1 cellular context compared by ENCODE assay signal in genomic region chr2:231000211-231000904, GRCh38.
TF ChIP-seq lines count a peak whose summit lies in the region.

No MANE protein-coding gene starts in this region.

TF ChIP-seq in HepG2, 621 proteins besides CTCF, POLR2A, EP300 and RAD21 (continued from another document and continues in another):
- TF ChIP-seq, protein P1, sequence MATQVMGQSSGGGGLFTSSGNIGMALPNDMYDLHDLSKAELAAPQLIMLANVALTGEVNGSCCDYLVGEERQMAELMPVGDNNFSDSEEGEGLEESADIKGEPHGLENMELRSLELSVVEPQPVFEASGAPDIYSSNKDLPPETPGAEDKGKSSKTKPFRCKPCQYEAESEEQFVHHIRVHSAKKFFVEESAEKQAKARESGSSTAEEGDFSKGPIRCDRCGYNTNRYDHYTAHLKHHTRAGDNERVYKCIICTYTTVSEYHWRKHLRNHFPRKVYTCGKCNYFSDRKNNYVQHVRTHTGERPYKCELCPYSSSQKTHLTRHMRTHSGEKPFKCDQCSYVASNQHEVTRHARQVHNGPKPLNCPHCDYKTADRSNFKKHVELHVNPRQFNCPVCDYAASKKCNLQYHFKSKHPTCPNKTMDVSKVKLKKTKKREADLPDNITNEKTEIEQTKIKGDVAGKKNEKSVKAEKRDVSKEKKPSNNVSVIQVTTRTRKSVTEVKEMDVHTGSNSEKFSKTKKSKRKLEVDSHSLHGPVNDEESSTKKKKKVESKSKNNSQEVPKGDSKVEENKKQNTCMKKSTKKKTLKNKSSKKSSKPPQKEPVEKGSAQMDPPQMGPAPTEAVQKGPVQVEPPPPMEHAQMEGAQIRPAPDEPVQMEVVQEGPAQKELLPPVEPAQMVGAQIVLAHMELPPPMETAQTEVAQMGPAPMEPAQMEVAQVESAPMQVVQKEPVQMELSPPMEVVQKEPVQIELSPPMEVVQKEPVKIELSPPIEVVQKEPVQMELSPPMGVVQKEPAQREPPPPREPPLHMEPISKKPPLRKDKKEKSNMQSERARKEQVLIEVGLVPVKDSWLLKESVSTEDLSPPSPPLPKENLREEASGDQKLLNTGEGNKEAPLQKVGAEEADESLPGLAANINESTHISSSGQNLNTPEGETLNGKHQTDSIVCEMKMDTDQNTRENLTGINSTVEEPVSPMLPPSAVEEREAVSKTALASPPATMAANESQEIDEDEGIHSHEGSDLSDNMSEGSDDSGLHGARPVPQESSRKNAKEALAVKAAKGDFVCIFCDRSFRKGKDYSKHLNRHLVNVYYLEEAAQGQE (IDR thresholded peaks at IDR 0.05; ENCODE audit: borderline replicate concordance in 1 of 2, low read depth in 1 of 2, low read length in 2 of 2): no peak
- no peak; the same call in 1 of the 2 replicates for TF ChIP-seq ATF7-NPFF (CRISPR knock-in tag; IDR thresholded peaks at IDR 0.05; ENCODE audit: low read depth)
- TF ChIP-seq ZNF670 (CRISPR knock-in tag; IDR thresholded peaks at IDR 0.05; ENCODE audit: borderline replicate concordance): 0 out of 2 replicates have a peak, but pooled peaks have one; percentile 28
- peak; percentile 33; the same call in 1 of the 2 replicates for TF ChIP-seq SP4 (CRISPR knock-in tag; IDR thresholded peaks at IDR 0.05)
- peak; percentile 73 for TF ChIP-seq TEAD3 (CRISPR knock-in tag; optimal IDR thresholded peaks at IDR 0.05; ENCODE audit: borderline replicate concordance)
- TF ChIP-seq, protein P2, sequence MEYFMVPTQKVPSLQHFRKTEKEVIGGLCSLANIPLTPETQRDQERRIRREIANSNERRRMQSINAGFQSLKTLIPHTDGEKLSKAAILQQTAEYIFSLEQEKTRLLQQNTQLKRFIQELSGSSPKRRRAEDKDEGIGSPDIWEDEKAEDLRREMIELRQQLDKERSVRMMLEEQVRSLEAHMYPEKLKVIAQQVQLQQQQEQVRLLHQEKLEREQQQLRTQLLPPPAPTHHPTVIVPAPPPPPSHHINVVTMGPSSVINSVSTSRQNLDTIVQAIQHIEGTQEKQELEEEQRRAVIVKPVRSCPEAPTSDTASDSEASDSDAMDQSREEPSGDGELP (IDR thresholded peaks at IDR 0.05; ENCODE audit: borderline replicate concordance, low read depth): no peak
- no peak for TF ChIP-seq POLR2G (IDR thresholded peaks at IDR 0.05; ENCODE audit: low read depth, low read length)
- TF ChIP-seq, protein P3, sequence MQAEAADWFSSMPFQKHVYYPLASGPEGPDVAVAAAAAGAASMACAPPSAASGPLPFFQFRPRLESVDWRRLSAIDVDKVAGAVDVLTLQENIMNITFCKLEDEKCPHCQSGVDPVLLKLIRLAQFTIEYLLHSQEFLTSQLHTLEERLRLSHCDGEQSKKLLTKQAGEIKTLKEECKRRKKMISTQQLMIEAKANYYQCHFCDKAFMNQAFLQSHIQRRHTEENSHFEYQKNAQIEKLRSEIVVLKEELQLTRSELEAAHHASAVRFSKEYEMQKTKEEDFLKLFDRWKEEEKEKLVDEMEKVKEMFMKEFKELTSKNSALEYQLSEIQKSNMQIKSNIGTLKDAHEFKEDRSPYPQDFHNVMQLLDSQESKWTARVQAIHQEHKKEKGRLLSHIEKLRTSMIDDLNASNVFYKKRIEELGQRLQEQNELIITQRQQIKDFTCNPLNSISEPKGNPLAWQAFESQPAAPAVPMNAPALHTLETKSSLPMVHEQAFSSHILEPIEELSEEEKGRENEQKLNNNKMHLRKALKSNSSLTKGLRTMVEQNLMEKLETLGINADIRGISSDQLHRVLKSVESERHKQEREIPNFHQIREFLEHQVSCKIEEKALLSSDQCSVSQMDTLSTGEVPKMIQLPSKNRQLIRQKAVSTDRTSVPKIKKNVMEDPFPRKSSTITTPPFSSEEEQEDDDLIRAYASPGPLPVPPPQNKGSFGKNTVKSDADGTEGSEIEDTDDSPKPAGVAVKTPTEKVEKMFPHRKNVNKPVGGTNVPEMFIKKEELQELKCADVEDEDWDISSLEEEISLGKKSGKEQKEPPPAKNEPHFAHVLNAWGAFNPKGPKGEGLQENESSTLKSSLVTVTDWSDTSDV (CRISPR knock-in tag; IDR thresholded peaks at IDR 0.05): no peak
- TF ChIP-seq XRCC5 (optimal IDR thresholded peaks at IDR 0.05; ENCODE audit: low read length): no peak
- no peak for TF ChIP-seq HNRNPUL1 (IDR thresholded peaks at IDR 0.05; ENCODE audit: low read depth, low read length)
- TF ChIP-seq ZNF878 (CRISPR knock-in tag; IDR thresholded peaks at IDR 0.05): no peak
- no peak for TF ChIP-seq KAT8 (CRISPR knock-in tag; IDR thresholded peaks at IDR 0.05)
- no peak for TF ChIP-seq ZBTB21 (CRISPR knock-in tag; IDR thresholded peaks at IDR 0.05)
- TF ChIP-seq NAIF1 (CRISPR knock-in tag; IDR thresholded peaks at IDR 0.05; ENCODE audit: borderline replicate concordance): no peak
- no peak for TF ChIP-seq NFATC3 (CRISPR knock-in tag; IDR thresholded peaks at IDR 0.05)
- no peak for TF ChIP-seq PRPF4 (IDR thresholded peaks at IDR 0.05; ENCODE audit: low read depth, low read length, poor library complexity, severe bottlenecking)
- TF ChIP-seq HOXA9 (CRISPR knock-in tag; IDR thresholded peaks at IDR 0.05; ENCODE audit: borderline replicate concordance): no peak
- TF ChIP-seq GFI1 (CRISPR knock-in tag; IDR thresholded peaks at IDR 0.05; ENCODE audit: borderline replicate concordance): no peak
- TF ChIP-seq, protein P4, sequence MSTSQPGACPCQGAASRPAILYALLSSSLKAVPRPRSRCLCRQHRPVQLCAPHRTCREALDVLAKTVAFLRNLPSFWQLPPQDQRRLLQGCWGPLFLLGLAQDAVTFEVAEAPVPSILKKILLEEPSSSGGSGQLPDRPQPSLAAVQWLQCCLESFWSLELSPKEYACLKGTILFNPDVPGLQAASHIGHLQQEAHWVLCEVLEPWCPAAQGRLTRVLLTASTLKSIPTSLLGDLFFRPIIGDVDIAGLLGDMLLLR (CRISPR knock-in tag; IDR thresholded peaks at IDR 0.05): no peak
- TF ChIP-seq AGO1 (IDR thresholded peaks at IDR 0.05; ENCODE audit: low read depth, low read length, poor library complexity, severe bottlenecking): no peak
- TF ChIP-seq ZBTB33 (CRISPR knock-in tag; IDR thresholded peaks at IDR 0.05): 0 out of 2 replicates have a peak, but pooled peaks have one; percentile 27
- 0 out of 2 replicates have a peak, but pooled peaks have one; percentile 22 for TF ChIP-seq NCOA2 (CRISPR knock-in tag; IDR thresholded peaks at IDR 0.05)
- TF ChIP-seq CBX5 (CRISPR knock-in tag; IDR thresholded peaks at IDR 0.05; ENCODE audit: borderline replicate concordance): 0 out of 2 replicates have a peak, but pooled peaks have one; percentile 25
- TF ChIP-seq NFIC (IDR thresholded peaks at IDR 0.05; ENCODE audit: low read length): no peak
- peak; percentile 44; the same call in 1 of the 2 replicates for TF ChIP-seq ZNF253 (CRISPR knock-in tag; IDR thresholded peaks at IDR 0.05; ENCODE audit: borderline replicate concordance)
- TF ChIP-seq ZNF580 (CRISPR knock-in tag; IDR thresholded peaks at IDR 0.05; ENCODE audit: borderline replicate concordance, low read depth): peak; percentile 68; the same call in 1 of the 2 replicates
- TF ChIP-seq CENPBD1 (CRISPR knock-in tag; IDR thresholded peaks at IDR 0.05; ENCODE audit: borderline replicate concordance, low read depth): no peak
- 0 out of 2 replicates have a peak, but pooled peaks have one; percentile 25 for TF ChIP-seq MEF2D (CRISPR knock-in tag; IDR thresholded peaks at IDR 0.05)
- peak; percentile 94 for TF ChIP-seq HNRNPL (IDR thresholded peaks at IDR 0.05; ENCODE audit: low read depth, low read length)
- TF ChIP-seq NCOA1 (CRISPR knock-in tag; IDR thresholded peaks at IDR 0.05): no peak
- TF ChIP-seq, protein P5, sequence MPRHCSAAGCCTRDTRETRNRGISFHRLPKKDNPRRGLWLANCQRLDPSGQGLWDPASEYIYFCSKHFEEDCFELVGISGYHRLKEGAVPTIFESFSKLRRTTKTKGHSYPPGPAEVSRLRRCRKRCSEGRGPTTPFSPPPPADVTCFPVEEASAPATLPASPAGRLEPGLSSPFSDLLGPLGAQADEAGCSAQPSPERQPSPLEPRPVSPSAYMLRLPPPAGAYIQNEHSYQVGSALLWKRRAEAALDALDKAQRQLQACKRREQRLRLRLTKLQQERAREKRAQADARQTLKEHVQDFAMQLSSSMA (CRISPR knock-in tag; IDR thresholded peaks at IDR 0.05): 0 out of 2 replicates have a peak, but pooled peaks have one; percentile 33
- TF ChIP-seq ZFP91 (CRISPR knock-in tag; IDR thresholded peaks at IDR 0.05; ENCODE audit: borderline replicate concordance): peak; percentile 59
- peak; percentile 41; the same call in 1 of the 2 replicates for TF ChIP-seq ZNF768 (CRISPR knock-in tag; IDR thresholded peaks at IDR 0.05)
- TF ChIP-seq SOX5 (CRISPR knock-in tag; IDR thresholded peaks at IDR 0.05; ENCODE audit: borderline replicate concordance): 0 out of 2 replicates have a peak, but pooled peaks have one; percentile 9
- TF ChIP-seq, protein P6, sequence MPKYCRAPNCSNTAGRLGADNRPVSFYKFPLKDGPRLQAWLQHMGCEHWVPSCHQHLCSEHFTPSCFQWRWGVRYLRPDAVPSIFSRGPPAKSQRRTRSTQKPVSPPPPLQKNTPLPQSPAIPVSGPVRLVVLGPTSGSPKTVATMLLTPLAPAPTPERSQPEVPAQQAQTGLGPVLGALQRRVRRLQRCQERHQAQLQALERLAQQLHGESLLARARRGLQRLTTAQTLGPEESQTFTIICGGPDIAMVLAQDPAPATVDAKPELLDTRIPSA (CRISPR knock-in tag; IDR thresholded peaks at IDR 0.05; ENCODE audit: borderline replicate concordance): no peak
- TF ChIP-seq ZC3H13 (CRISPR knock-in tag; IDR thresholded peaks at IDR 0.05): no peak
- TF ChIP-seq NRL (CRISPR knock-in tag; IDR thresholded peaks at IDR 0.05; ENCODE audit: borderline replicate concordance): peak; percentile 19; the same call in 1 of the 2 replicates
- TF ChIP-seq REPIN1 (CRISPR knock-in tag; IDR thresholded peaks at IDR 0.05; ENCODE audit: borderline replicate concordance, low read depth): no peak
- TF ChIP-seq, protein P7, sequence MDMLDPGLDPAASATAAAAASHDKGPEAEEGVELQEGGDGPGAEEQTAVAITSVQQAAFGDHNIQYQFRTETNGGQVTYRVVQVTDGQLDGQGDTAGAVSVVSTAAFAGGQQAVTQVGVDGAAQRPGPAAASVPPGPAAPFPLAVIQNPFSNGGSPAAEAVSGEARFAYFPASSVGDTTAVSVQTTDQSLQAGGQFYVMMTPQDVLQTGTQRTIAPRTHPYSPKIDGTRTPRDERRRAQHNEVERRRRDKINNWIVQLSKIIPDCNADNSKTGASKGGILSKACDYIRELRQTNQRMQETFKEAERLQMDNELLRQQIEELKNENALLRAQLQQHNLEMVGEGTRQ (IDR thresholded peaks at IDR 0.05; ENCODE audit: low read depth, low read length): no peak
- TF ChIP-seq, protein P7 (CRISPR knock-in tag; IDR thresholded peaks at IDR 0.05; ENCODE audit: borderline replicate concordance): no peak
- TF ChIP-seq ZNF598 (CRISPR knock-in tag; IDR thresholded peaks at IDR 0.05; ENCODE audit: borderline replicate concordance): peak; percentile 69; the same call in 1 of the 2 replicates
- no peak for TF ChIP-seq FOXM1 (CRISPR knock-in tag; IDR thresholded peaks at IDR 0.05)
- no peak for TF ChIP-seq ZNF720 (CRISPR knock-in tag; IDR thresholded peaks at IDR 0.05)
- TF ChIP-seq MLLT10 (CRISPR knock-in tag; IDR thresholded peaks at IDR 0.05): no peak
